In the genomic region with DNA sequence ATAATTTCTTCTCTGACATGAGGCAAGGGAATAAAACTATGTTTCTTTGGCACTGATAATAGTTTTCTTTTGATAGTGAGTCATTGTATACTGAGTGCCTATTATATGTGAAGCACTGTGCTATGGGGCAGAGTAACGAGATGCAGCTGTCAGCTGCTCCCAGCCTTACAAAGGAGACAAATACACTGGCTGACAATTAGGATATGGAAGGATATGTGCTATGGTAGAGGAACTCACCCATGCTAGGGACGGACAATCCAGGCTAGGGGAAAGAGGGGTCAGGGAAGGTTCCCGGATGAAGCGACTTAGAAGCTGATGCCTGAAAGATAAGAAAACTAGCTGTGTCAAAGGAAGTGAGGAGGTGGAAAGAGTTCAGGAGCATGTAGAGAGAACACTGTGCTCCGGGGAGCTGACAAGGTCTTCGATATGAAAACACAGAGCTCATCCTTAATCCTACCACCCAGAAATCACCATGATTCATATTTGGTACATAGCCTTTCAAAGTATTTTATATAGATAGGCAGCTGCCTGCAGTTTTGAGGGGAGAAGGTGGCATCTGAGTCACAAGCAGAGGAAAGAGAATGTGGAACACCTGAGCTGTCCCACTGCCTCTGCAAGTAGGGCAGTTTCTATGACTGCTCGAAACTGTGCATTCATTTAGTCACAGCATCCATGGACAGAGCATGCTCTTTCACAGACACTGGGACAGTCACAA, we compare ENCODE assay signal across 11 cellular contexts. TPM values are rescaled to one million over a fixed set of nuclear protein-coding genes. Genes with fewer than 3 reads are reported as not detected.
DNase-seq lines count a peak whose midpoint lies in the region; ATAC-seq, FAIRE-seq and TF ChIP-seq lines count a peak whose summit lies in the region.
"Had no signal": no experiment of that assay in that cellular context is flagged by ENCODE, and none has a peak within 500 bp of the region (broad histone marks: within the 10 kb centered on the region; RNA-seq: fewer than 3 reads in every experiment).

No MANE protein-coding gene starts in this region.

- H3K4me3 Mint-ChIP-seq in activated T-helper 2 cell treated with anti-CD3 and anti-CD28 coated beads, Interferon-gamma antibody, Interleukin-2, Interleukin-4, amounts not matched to agents 10 μg/mL and 5 μg/mL and 100 μg/mL, durations not matched to agents 14 hours and 24 hours and 36 hours (ENCODE audit: low read depth) = no peak overlapping the region
- H3K4me3 Mint-ChIP-seq in naive thymus-derived CD8-positive, alpha-beta T cell = no peak overlapping the region
- H3K4me3 Mint-ChIP-seq: nephron progenitor cell had no signal

- intact Hi-C loops in activated T-helper 2 cell treated with anti-CD3 and anti-CD28 coated beads, Interferon-gamma antibody, Interleukin-2, Interleukin-4, amounts not matched to agents 10 μg/mL and 5 μg/mL and 100 μg/mL, durations not matched to agents 14 hours and 24 hours and 36 hours (cut with micrococcal nuclease) = loop anchor here (1.0 kb wide), 1 partner anchor 11 kb away; no protein-coding TSS in a partner anchor

- H3K36me3 Mint-ChIP-seq in activated T-helper 2 cell treated with anti-CD3 and anti-CD28 coated beads, Interferon-gamma antibody, Interleukin-2, Interleukin-4, amounts not matched to agents 10 μg/mL and 5 μg/mL and 100 μg/mL, durations not matched to agents 14 hours and 24 hours and 36 hours (ENCODE audit: low read depth) = peaks cover 18% of the 10 kb centered on the region
- H3K36me3 Mint-ChIP-seq in naive thymus-derived CD8-positive, alpha-beta T cell = no peaks in the 10 kb centered on the region

- peaks cover 14% of the 10 kb centered on the region for H3K4me1 Mint-ChIP-seq in activated T-helper 2 cell treated with anti-CD3 and anti-CD28 coated beads, Interferon-gamma antibody, Interleukin-2, Interleukin-4, amounts not matched to agents 10 μg/mL and 5 μg/mL and 100 μg/mL, durations not matched to agents 14 hours and 24 hours and 36 hours (ENCODE audit: low read depth)
- H3K4me1 Mint-ChIP-seq in naive thymus-derived CD8-positive, alpha-beta T cell = peaks cover 0 to 2% (median 0%) of the 10 kb centered on the region in 4 donors

- H3K27ac ChIP-seq in layer of hippocampus (ENCODE audit: low read depth, low read length) = peak overlapping the region; percentile 31

- no peaks in the 10 kb centered on the region for H3K9me3 Mint-ChIP-seq in activated T-helper 2 cell treated with anti-CD3 and anti-CD28 coated beads, Interferon-gamma antibody, Interleukin-2, Interleukin-4, amounts not matched to agents 10 μg/mL and 5 μg/mL and 100 μg/mL, durations not matched to agents 14 hours and 24 hours and 36 hours
- H3K9me3 Mint-ChIP-seq in naive thymus-derived CD8-positive, alpha-beta T cell = no peaks in the 10 kb centered on the region
- H3K9me3 Mint-ChIP-seq: nephron progenitor cell had no signal

- peak; percentile 51 for DNase-seq in AG10803 (ENCODE audit: low read depth)
- DNase-seq in GM03348 (ENCODE audit: low spot score) = peak; percentile 55
- no peak for DNase-seq in activated T-helper 2 cell treated with anti-CD3 and anti-CD28 coated beads, Interferon-gamma antibody, Interleukin-2, Interleukin-4, amounts not matched to agents 10 μg/mL and 5 μg/mL and 100 μg/mL, durations not matched to agents 14 hours and 24 hours and 36 hours (ENCODE audit: low spot score)
- no peak for DNase-seq in naive thymus-derived CD8-positive, alpha-beta T cell
- DNase-seq in D721Med (ENCODE audit: insufficient read length, low spot score) = no peak
- DNase-seq: kidney glomerular epithelial cell, NCI-H2107, nephron progenitor cell, RPMI8226 had no signal

- no peak for TF ChIP-seq CTCF in AG10803 (conservative IDR thresholded peaks at IDR 0.05; ENCODE audit: low read length)
- TF ChIP-seq CTCF in D721Med (IDR thresholded peaks at IDR 0.05; ENCODE audit: insufficient read depth, missing control alignments) = no peak

- H3K27me3 ChIP-seq in layer of hippocampus (ENCODE audit: control insufficient read depth, insufficient read depth, low read length) = no peaks in the 10 kb centered on the region

- FAIRE-seq in D721Med (lab: Jason Lieb, UNC) = no peak

- POLR2A ChIA-PET in naive thymus-derived CD8-positive, alpha-beta T cell (lab: Charles Lee) = no interaction called here

- H3K4me3 ChIP-seq in AG10803 (ENCODE audit: low read length) = no peak overlapping the region

- peak overlapping the region; percentile 26 for H3K27ac Mint-ChIP-seq in activated T-helper 2 cell treated with anti-CD3 and anti-CD28 coated beads, Interferon-gamma antibody, Interleukin-2, Interleukin-4, amounts not matched to agents 10 μg/mL and 5 μg/mL and 100 μg/mL, durations not matched to agents 14 hours and 24 hours and 36 hours
- no peak overlapping the region for H3K27ac Mint-ChIP-seq in naive thymus-derived CD8-positive, alpha-beta T cell
- H3K27ac Mint-ChIP-seq: nephron progenitor cell had no signal

- ATAC-seq in naive thymus-derived CD8-positive, alpha-beta T cell = no peak
- no peak for ATAC-seq in GM21619 (IDR thresholded peaks at IDR 0.05; ENCODE audit: unreplicated experiment)

- H3K27me3 Mint-ChIP-seq in activated T-helper 2 cell treated with anti-CD3 and anti-CD28 coated beads, Interferon-gamma antibody, Interleukin-2, Interleukin-4, amounts not matched to agents 10 μg/mL and 5 μg/mL and 100 μg/mL, durations not matched to agents 14 hours and 24 hours and 36 hours (ENCODE audit: low read depth) = no peaks in the 10 kb centered on the region
- H3K27me3 Mint-ChIP-seq in naive thymus-derived CD8-positive, alpha-beta T cell = peaks cover 0 to 5% (median 0%) of the 10 kb centered on the region in 5 donors

RNA-seq across cellular contexts. Expression of a gene that starts 12.1 kb away (rescaled TPM):
- total RNA-seq in activated T-helper 2 cell treated with anti-CD3 and anti-CD28 coated beads, Interferon-gamma antibody, Interleukin-2, Interleukin-4, amounts not matched to agents 10 μg/mL and 5 μg/mL and 100 μg/mL, durations not matched to agents 14 hours and 24 hours and 36 hours = 11.1 and 12.5 TPM in 2 replicates
- total RNA-seq in naive thymus-derived CD8-positive, alpha-beta T cell = under 1 TPM in 1 of 2 experiments, not detected in 1; 0.36 TPM
- 1 to 10 TPM in 2 of 3 donors, under 1 TPM in 1; 0.52 to 1.3 (median 1.2) TPM for polyA plus RNA-seq in naive thymus-derived CD8-positive, alpha-beta T cell

RNA-seq across cellular contexts. Expression of a gene that starts 15.3 kb away (rescaled TPM):
- 18.7 and 18.8 TPM in 2 replicates for total RNA-seq in activated T-helper 2 cell treated with anti-CD3 and anti-CD28 coated beads, Interferon-gamma antibody, Interleukin-2, Interleukin-4, amounts not matched to agents 10 μg/mL and 5 μg/mL and 100 μg/mL, durations not matched to agents 14 hours and 24 hours and 36 hours
- 10 to 100 TPM; 26.2 to 26.5 TPM for total RNA-seq in naive thymus-derived CD8-positive, alpha-beta T cell
- polyA plus RNA-seq in naive thymus-derived CD8-positive, alpha-beta T cell = 10 to 100 TPM; 24.1 to 45.2 (median 35.1) TPM

RNA-seq across cellular contexts. Expression of a gene that starts 21.4 kb away (rescaled TPM):
- 1.9 and 2.1 TPM in 2 replicates for total RNA-seq in activated T-helper 2 cell treated with anti-CD3 and anti-CD28 coated beads, Interferon-gamma antibody, Interleukin-2, Interleukin-4, amounts not matched to agents 10 μg/mL and 5 μg/mL and 100 μg/mL, durations not matched to agents 14 hours and 24 hours and 36 hours
- total RNA-seq in naive thymus-derived CD8-positive, alpha-beta T cell = 1 to 10 TPM in 1 of 2 experiments, under 1 TPM in 1; 0.96 to 1.2 TPM
- under 1 TPM; 0.21 to 0.62 (median 0.43) TPM for polyA plus RNA-seq in naive thymus-derived CD8-positive, alpha-beta T cell

RNA-seq across cellular contexts. Expression of a gene that starts 39.6 kb away (rescaled TPM):
- 27.9 and 28.3 TPM in 2 replicates for total RNA-seq in activated T-helper 2 cell treated with anti-CD3 and anti-CD28 coated beads, Interferon-gamma antibody, Interleukin-2, Interleukin-4, amounts not matched to agents 10 μg/mL and 5 μg/mL and 100 μg/mL, durations not matched to agents 14 hours and 24 hours and 36 hours
- 10 to 100 TPM; 45.7 to 47.1 TPM for total RNA-seq in naive thymus-derived CD8-positive, alpha-beta T cell
- 10 to 100 TPM; 19.2 to 29.4 (median 21.2) TPM for polyA plus RNA-seq in naive thymus-derived CD8-positive, alpha-beta T cell

RNA-seq across cellular contexts. Expression of a gene that starts 49.0 kb away (rescaled TPM):
- 71.0 and 73.8 TPM in 2 replicates for total RNA-seq in activated T-helper 2 cell treated with anti-CD3 and anti-CD28 coated beads, Interferon-gamma antibody, Interleukin-2, Interleukin-4, amounts not matched to agents 10 μg/mL and 5 μg/mL and 100 μg/mL, durations not matched to agents 14 hours and 24 hours and 36 hours
- 10 to 100 TPM; 59.5 to 64.2 TPM for total RNA-seq in naive thymus-derived CD8-positive, alpha-beta T cell
- polyA plus RNA-seq in naive thymus-derived CD8-positive, alpha-beta T cell = 100 to 1,000 TPM; 116 to 138 (median 125) TPM

Comparison
In these comparisons a context has a peak if more than half of its experiments do, and no peak if none do; other contexts are left out.
1. DNase-seq: peak in AG10803 (single experiment) and GM03348 (single experiment); none in activated T-helper 2 cell treated with anti-CD3 and anti-CD28 coated beads, Interferon-gamma antibody, Interleukin-2, Interleukin-4, amounts not matched to agents 10 μg/mL and 5 μg/mL and 100 μg/mL, durations not matched to agents 14 hours and 24 hours and 36 hours (single experiment), naive thymus-derived CD8-positive, alpha-beta T cell (0 of 10) and D721Med (single experiment).